ENCODE assay signal across 25 cellular contexts in genomic region chr10:5034588-5034987, GRCh38. TPM values are rescaled to one million over a fixed set of nuclear protein-coding genes. Genes with fewer than 3 reads are reported as not detected.
"Had no signal": no experiment of that assay in that cellular context is flagged by ENCODE, and none has a peak within 500 bp of the region (broad histone marks: within the 10 kb centered on the region; RNA-seq: fewer than 3 reads in every experiment).

No MANE protein-coding gene starts in this region.

- H3K4me3 Mint-ChIP-seq: activated CD8-positive, alpha-beta T cell treated with anti-CD3 and anti-CD28 coated beads for 36 hours; activated naive CD8-positive, alpha-beta T cell treated with anti-CD3 and anti-CD28 coated beads, Interleukin-2, amount 50 U/mL, for 24 hours; brain; T-cell had no signal

- H3K4me3 ChIP-seq: SK-N-MC had no signal

- H3K36me3 ChIP-seq: WERI-Rb-1 had no signal

- H3K27ac ChIP-seq: SK-N-MC, WERI-Rb-1 had no signal

- H3K4me1 Mint-ChIP-seq: activated naive CD8-positive, alpha-beta T cell treated with anti-CD3 and anti-CD28 coated beads, Interleukin-2, amount 50 U/mL, for 24 hours; brain; T-cell had no signal

- H3K36me3 Mint-ChIP-seq: T-cell had no signal

- H3K27ac Mint-ChIP-seq: activated CD8-positive, alpha-beta T cell treated with anti-CD3 and anti-CD28 coated beads for 36 hours; activated naive CD4-positive, alpha-beta T cell treated with anti-CD3 and anti-CD28 coated beads, Interleukin-2, amount 50 U/mL, for 72 hours; activated naive CD8-positive, alpha-beta T cell treated with anti-CD3 and anti-CD28 coated beads, Interleukin-2, amount 50 U/mL, for 24 hours; brain; T-cell had no signal

- H3K27me3 Mint-ChIP-seq: activated naive CD8-positive, alpha-beta T cell treated with anti-CD3 and anti-CD28 coated beads, Interleukin-2, amount 50 U/mL, for 24 hours had no signal

- ATAC-seq: activated CD4-positive, CD25-positive, alpha-beta regulatory T cell treated with anti-CD3 and anti-CD28 coated beads, Interleukin-2, amount 50 U/mL, for 24 hours; activated CD8-positive, alpha-beta T cell treated with anti-CD3 and anti-CD28 coated beads for 36 hours; activated naive CD4-positive, alpha-beta T cell treated with anti-CD3 and anti-CD28 coated beads, Interleukin-2, amount 50 U/mL, for 72 hours; activated naive CD8-positive, alpha-beta T cell treated with anti-CD3 and anti-CD28 coated beads, Interleukin-2, amount 50 U/mL, for 24 hours; Panc1; Right ventricle myocardium inferior; T-cell had no signal

- DNase-seq: activated CD4-positive, alpha-beta T cell treated with anti-CD3 and anti-CD28 coated beads for 4 hours; activated CD8-positive, alpha-beta memory T cell treated with anti-CD3 and anti-CD28 coated beads, Interleukin-2, amount 50 U/mL, for 4 hours; activated CD8-positive, alpha-beta T cell treated with anti-CD3 and anti-CD28 coated beads for 36 hours; activated naive CD8-positive, alpha-beta T cell treated with anti-CD3 and anti-CD28 coated beads, Interleukin-2, amount 50 U/mL, for 24 hours; amygdala; IMR-90; KG1; NCI-H1092; NCI-H1417; NCI-H1930; NCI-H2227 treated with DMSO at 0.1 percent for 48 hours; NCI-H446 treated with DMSO at 0.1 percent for 48 hours; NCI-H524 treated with DMSO at 0.1 percent for 48 hours; NCI-H774; RPMI8226; T-cell; WERI-Rb-1 had no signal

RNA-seq across cellular contexts. Expression of gene AKR1C2, which starts 30.9 kb away (rescaled TPM):
- total RNA-seq: activated CD8-positive, alpha-beta T cell treated with anti-CD3 and anti-CD28 coated beads for 36 hours; activated naive CD4-positive, alpha-beta T cell treated with anti-CD3 and anti-CD28 coated beads, Interleukin-2, amount 50 U/mL, for 72 hours; OCI-LY7; T-helper 2 cell treated with Interferon-gamma antibody and Interleukin-4, amounts not matched to agents 100 ng/mL and 5 ng/mL, for 36 hours had no signal

RNA-seq across cellular contexts. Expression of gene AKR1C3, which starts 59.6 kb away (rescaled TPM):
- total RNA-seq: OCI-LY7 had no signal
